In the genomic region with DNA sequence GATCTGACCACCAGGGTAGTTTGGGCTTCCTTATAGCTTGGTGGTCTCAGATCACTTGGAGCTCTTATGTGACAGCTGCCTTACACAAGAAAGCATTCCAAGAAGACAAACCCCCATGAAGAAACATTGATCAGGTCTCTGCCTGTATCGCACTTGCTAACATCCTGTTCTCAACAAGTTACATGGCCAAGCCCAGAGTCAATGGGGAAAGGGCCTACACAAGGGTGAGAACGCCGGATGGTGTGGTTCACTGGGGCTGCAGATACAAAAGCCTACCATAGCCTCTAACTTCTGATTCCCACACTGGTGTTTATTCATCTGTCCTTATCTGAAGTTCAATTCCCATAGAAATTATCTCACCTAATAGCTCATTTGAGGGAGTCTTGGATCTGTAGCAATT, we compare ENCODE assay signal across 32 cellular contexts.
"Had no signal": no experiment of that assay in that cellular context is flagged by ENCODE, and none has a peak within 500 bp of the region (broad histone marks: within the 10 kb centered on the region; RNA-seq: fewer than 3 reads in every experiment).

No MANE protein-coding gene starts in this region.

- DNase-seq: activated B cell treated with CpG ODN at 0.5 μM for 24 hours; activated CD4-positive, alpha-beta memory T cell treated with anti-CD3 and anti-CD28 coated beads for 36 hours; activated CD4-positive, alpha-beta T cell treated with anti-CD3 and anti-CD28 coated beads for 4 hours; activated CD4-positive, alpha-beta T cell treated with anti-CD3 and anti-CD28 coated beads, Interleukin-2, amount 50 U/mL, for 1 hour; activated CD4-positive, CD25-positive, alpha-beta regulatory T cell treated with anti-CD3 and anti-CD28 coated beads, Interleukin-2, amount 50 U/mL, for 72 hours; activated effector memory CD4-positive, alpha-beta T cell treated with Interleukin-2 at 50 U/mL for 16 hours; activated naive CD4-positive, alpha-beta T cell treated with anti-CD3 and anti-CD28 coated beads, Interleukin-2, amount 10 ng/mL, durations not matched to agents 7 days and 5 days; activated naive CD8-positive, alpha-beta T cell treated with anti-CD3 and anti-CD28 coated beads, Interleukin-2, amount 50 U/mL, for 24 hours; activated T-cell treated with anti-CD3 and anti-CD28 coated beads for 4 hours; activated T-cell treated with anti-CD3 and anti-CD28 coated beads, Interleukin-2, amount 50 U/mL, for 4 hours; anterior cingulate cortex; central memory CD4-positive, alpha-beta T cell; MM.1S; NCI-H1092; NCI-H1436 treated with DMSO at 0.1 percent for 48 hours; NCI-H1694 treated with DMSO at 0.1 percent for 48 hours; NCI-H2029; NCI-H345; NCI-H524 treated with DMSO at 0.1 percent for 48 hours; Peyer's patch; SIG-M5; T-helper 1 cell; T-helper 2 cell; T-helper 9 cell had no signal

- H3K27ac Mint-ChIP-seq: activated B cell treated with CpG ODN at 0.5 μM for 24 hours; activated CD4-positive, alpha-beta memory T cell treated with anti-CD3 and anti-CD28 coated beads for 36 hours; activated naive CD4-positive, alpha-beta T cell treated with anti-CD3 and anti-CD28 coated beads, Interleukin-2, amount 10 ng/mL, durations not matched to agents 7 days and 5 days; activated naive CD8-positive, alpha-beta T cell; activated naive CD8-positive, alpha-beta T cell treated with anti-CD3 and anti-CD28 coated beads, Interleukin-2, amount 50 U/mL, for 24 hours; activated T-helper 1 cell treated with anti-CD3 and anti-CD28 coated beads, Interleukin-12 subunit alpha, Interleukin-12 subunit beta, Interleukin-2, Interleukin-4 antibody, amounts not matched to agents 30 ng/mL and 10 ng/mL and 1 ng/mL, durations not matched to agents 14 hours and 24 hours and 36 hours; brain had no signal

- H3K27ac ChIP-seq: KMS-11, Peyer's patch, RWPE1, VCaP had no signal

- H3K4me3 ChIP-seq: Peyer's patch had no signal

- H3K4me3 Mint-ChIP-seq: activated B cell treated with CpG ODN at 0.5 μM for 24 hours; activated CD4-positive, alpha-beta memory T cell treated with anti-CD3 and anti-CD28 coated beads for 36 hours; activated naive CD4-positive, alpha-beta T cell treated with anti-CD3 and anti-CD28 coated beads, Interleukin-2, amount 10 ng/mL, durations not matched to agents 7 days and 5 days; activated naive CD8-positive, alpha-beta T cell; activated naive CD8-positive, alpha-beta T cell treated with anti-CD3 and anti-CD28 coated beads, Interleukin-2, amount 50 U/mL, for 24 hours; activated T-cell treated with anti-CD3 and anti-CD28 coated beads, Interleukin-2, amount 50 U/mL, for 4 hours; activated T-helper 1 cell treated with anti-CD3 and anti-CD28 coated beads, Interleukin-12 subunit alpha, Interleukin-12 subunit beta, Interleukin-2, Interleukin-4 antibody, amounts not matched to agents 30 ng/mL and 10 ng/mL and 1 ng/mL, durations not matched to agents 14 hours and 24 hours and 36 hours; brain had no signal

- H3K4me1 Mint-ChIP-seq: activated B cell treated with CpG ODN at 0.5 μM for 24 hours; activated naive CD4-positive, alpha-beta T cell treated with anti-CD3 and anti-CD28 coated beads, Interleukin-2, amount 10 ng/mL, durations not matched to agents 7 days and 5 days; activated naive CD8-positive, alpha-beta T cell treated with anti-CD3 and anti-CD28 coated beads, Interleukin-2, amount 50 U/mL, for 24 hours had no signal

- H3K36me3 Mint-ChIP-seq: activated CD4-positive, alpha-beta memory T cell treated with anti-CD3 and anti-CD28 coated beads for 36 hours; activated naive CD4-positive, alpha-beta T cell treated with anti-CD3 and anti-CD28 coated beads, Interleukin-2, amount 10 ng/mL, durations not matched to agents 7 days and 5 days; activated naive CD8-positive, alpha-beta T cell; brain had no signal

- H3K27me3 ChIP-seq: Peyer's patch had no signal

- H3K9me3 ChIP-seq: Peyer's patch had no signal

- ATAC-seq: activated naive CD8-positive, alpha-beta T cell treated with anti-CD3 and anti-CD28 coated beads, Interleukin-2, amount 50 U/mL, for 24 hours; activated T-cell treated with anti-CD3 and anti-CD28 coated beads, Interleukin-2, amount 50 U/mL, for 4 hours; Right ventricle myocardium inferior; SK-N-SH treated with all-trans-retinoic acid at 6 μM for 48 hours had no signal

- H3K27me3 Mint-ChIP-seq: activated B cell treated with CpG ODN at 0.5 μM for 24 hours; activated CD4-positive, alpha-beta memory T cell treated with anti-CD3 and anti-CD28 coated beads for 36 hours; activated naive CD8-positive, alpha-beta T cell; activated naive CD8-positive, alpha-beta T cell treated with anti-CD3 and anti-CD28 coated beads, Interleukin-2, amount 50 U/mL, for 24 hours had no signal

- H3K36me3 ChIP-seq: Peyer's patch had no signal

- H3K9me3 Mint-ChIP-seq: activated B cell treated with CpG ODN at 0.5 μM for 24 hours; activated CD4-positive, alpha-beta memory T cell treated with anti-CD3 and anti-CD28 coated beads for 36 hours; activated naive CD4-positive, alpha-beta T cell treated with anti-CD3 and anti-CD28 coated beads, Interleukin-2, amount 10 ng/mL, durations not matched to agents 7 days and 5 days; activated naive CD8-positive, alpha-beta T cell treated with anti-CD3 and anti-CD28 coated beads, Interleukin-2, amount 50 U/mL, for 24 hours; activated T-cell treated with anti-CD3 and anti-CD28 coated beads, Interleukin-2, amount 50 U/mL, for 4 hours; activated T-helper 1 cell treated with anti-CD3 and anti-CD28 coated beads, Interleukin-12 subunit alpha, Interleukin-12 subunit beta, Interleukin-2, Interleukin-4 antibody, amounts not matched to agents 30 ng/mL and 10 ng/mL and 1 ng/mL, durations not matched to agents 14 hours and 24 hours and 36 hours; brain had no signal

- H3K4me1 ChIP-seq: Peyer's patch had no signal
